In the genomic region with DNA sequence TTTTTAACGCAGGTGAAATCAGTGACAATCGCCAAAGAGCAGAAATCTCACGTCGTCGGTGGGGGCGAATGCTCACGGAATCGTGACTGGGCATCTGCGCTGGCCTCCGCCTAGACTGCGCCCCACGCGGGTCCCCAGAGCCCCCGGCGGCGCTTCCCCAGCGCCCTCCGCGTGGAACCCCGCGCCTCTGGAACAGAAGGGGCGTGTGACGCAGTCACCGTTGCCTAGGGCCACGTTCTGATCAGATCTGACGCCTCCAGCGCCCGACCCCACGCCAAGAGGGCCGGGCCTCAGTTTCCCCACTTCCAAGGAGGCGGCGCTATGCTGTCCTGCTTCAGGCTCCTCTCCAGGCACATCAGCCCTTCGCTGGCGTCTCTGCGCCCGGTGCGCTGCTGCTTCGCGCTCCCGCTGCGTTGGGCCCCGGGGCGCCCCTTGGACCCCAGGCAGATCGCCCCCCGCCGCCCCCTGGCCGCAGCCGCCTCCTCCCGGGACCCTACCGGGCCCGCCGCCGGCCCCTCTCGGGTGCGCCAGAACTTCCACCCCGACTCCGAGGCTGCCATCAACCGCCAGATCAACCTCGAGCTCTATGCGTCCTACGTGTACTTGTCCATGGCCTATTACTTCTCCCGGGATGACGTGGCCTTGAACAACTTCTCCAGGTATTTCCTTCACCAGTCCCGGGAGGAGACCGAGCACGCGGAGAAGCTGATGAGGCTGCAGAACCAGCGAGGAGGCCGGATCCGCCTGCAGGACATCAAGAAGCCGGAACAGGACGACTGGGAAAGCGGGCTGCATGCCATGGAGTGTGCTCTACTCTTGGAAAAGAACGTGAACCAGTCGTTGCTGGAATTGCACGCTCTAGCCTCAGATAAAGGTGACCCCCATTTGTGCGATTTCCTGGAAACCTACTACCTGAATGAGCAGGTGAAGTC, we compare ENCODE assay signal across 28 cellular contexts. TPM values are rescaled to one million over a fixed set of nuclear protein-coding genes. Genes with fewer than 3 reads are reported as not detected.
"Had no signal": no experiment of that assay in that cellular context is flagged by ENCODE, and none has a peak within 500 bp of the region (broad histone marks: within the 10 kb centered on the region; RNA-seq: fewer than 3 reads in every experiment).

FTMT (plus strand) TSS at position 240 of the 932 bp plus-strand sequence; CDS start at position 322, 82 bp downstream.

- H3K36me3 ChIP-seq: Peyer's patch, SJCRH30 had no signal

- H3K4me2 ChIP-seq: KMS-11, PC-9 had no signal

- H3K9ac ChIP-seq: KMS-11 had no signal

- DNase-seq: Kasumi-1; MM.1S; NCI-H1092 treated with DMSO at 0.1 percent for 48 hours; NCI-H1436; NCI-H187; NCI-H2029; NCI-H2081 treated with DMSO at 0.1 percent for 48 hours; NCI-H2171; NCI-H226; NCI-H446; NCI-H510A; NCI-H524 treated with DMSO at 0.1 percent for 48 hours; NCI-H69; NCI-H774; NK-92 treated with Interleukin-12 subunit alpha and Interleukin-12 subunit beta, amount 100 ng/mL, for 24 hours; OCI-M1; PC-9; Peyer's patch; SHP77 treated with DMSO at 0.1 percent for 48 hours; SJCRH30 had no signal

- H3K4me1 ChIP-seq: Peyer's patch, SJCRH30 had no signal

- H3K27me3 ChIP-seq: Peyer's patch had no signal

- H3K27ac ChIP-seq: HL-60, KMS-11, PC-9, Peyer's patch, SJCRH30 had no signal

- H3K9me3 ChIP-seq: Peyer's patch had no signal

- H3K4me3 ChIP-seq: K562, PC-9, Peyer's patch, SJCRH30 had no signal

- ATAC-seq: K562, Right ventricle myocardium inferior, SK-N-SH treated with all-trans-retinoic acid at 6 μM for 48 hours had no signal

- H2AFZ ChIP-seq: PC-9 had no signal

RNA-seq across cellular contexts. Expression of gene FTMT, which starts in this region (rescaled TPM):
- total RNA-seq: K562, M059J, PC-9, Peyer's patch, Right ventricle myocardium inferior, RPMI7951, SJCRH30 had no signal
- polyA plus RNA-seq: IgD-negative memory B cell, K562 had no signal
